11 cellular contexts compared by ENCODE assay signal in the genomic region with DNA sequence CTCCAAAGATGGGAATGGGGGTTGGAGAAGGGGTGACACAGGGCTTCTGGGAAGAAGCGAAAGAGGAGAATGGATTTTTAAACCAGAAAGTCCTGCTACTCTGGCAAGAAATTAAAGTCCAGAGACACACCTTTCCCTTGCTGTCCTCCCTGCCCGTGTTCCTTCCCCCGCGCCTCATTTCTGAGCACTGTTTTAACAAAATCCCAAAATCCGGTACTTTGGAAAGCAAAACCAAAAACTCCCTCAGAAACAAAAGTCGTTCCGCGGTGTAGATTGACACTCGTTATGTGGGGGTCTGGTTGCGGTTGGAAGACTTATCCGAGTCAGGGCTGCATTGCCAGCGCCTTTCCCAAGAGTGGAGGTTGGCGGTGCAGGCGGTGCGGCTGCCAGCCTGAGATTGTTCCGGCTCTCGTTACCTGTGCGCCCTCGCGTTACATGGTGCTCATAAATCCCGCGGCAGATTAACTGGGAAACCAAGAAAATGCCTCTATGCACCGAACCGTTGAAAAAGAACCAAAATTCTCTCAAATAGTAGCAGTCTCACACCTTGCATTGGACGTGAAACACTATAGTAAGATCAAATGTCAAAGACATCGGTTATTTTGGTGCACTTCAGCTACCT.
DNase-seq lines count a peak whose midpoint lies in the region; ATAC-seq, FAIRE-seq and TF ChIP-seq lines count a peak whose summit lies in the region.
"Had no signal": no experiment of that assay in that cellular context is flagged by ENCODE, and none has a peak within 500 bp of the region (broad histone marks: within the 10 kb centered on the region; RNA-seq: fewer than 3 reads in every experiment).

No MANE protein-coding gene starts in this region.

- intact Hi-C loops in mammary epithelial cell (cut with micrococcal nuclease) = loop anchor here (1.0 to 10.0 kb wide), 7 partner anchors 224 to 1000 kb away; no protein-coding TSS in a partner anchor
- intact Hi-C loops in kidney (cut with DNase I) = loop anchor here (10.0 kb wide), 1 partner anchor 222 kb away; a partner anchor contains a TSS

- TF ChIP-seq CTCF in GM23338 (conservative IDR thresholded peaks at IDR 0.05; ENCODE audit: low read depth in 2 of 2) (no peak), mammary epithelial cell (conservative IDR thresholded peaks at IDR 0.05 in 1 of 2, IDR thresholded peaks at IDR 0.05 in 1 of 2; ENCODE audit: extremely low read depth in 1 of 2, insufficient read depth in 1 of 2, low read depth in 1 of 2, low read length in 2 of 2) (no peak), kidney (IDR thresholded peaks at IDR 0.05; ENCODE audit: borderline replicate concordance, extremely low read depth, insufficient read depth) (no peak)

- H3K36me3 Mint-ChIP-seq in GM23338 (ENCODE audit: low read depth) = no peaks in the 10 kb centered on the region

- H3K4me3 ChIP-seq in GM23338 (peak overlapping the region; percentile 35), mammary epithelial cell (replicated peaks in 1 of 3; ENCODE audit: insufficient read depth in 1 of 3, low read depth in 2 of 3, low read length in 3 of 3) (peak overlapping the region in 1 of 3 experiments; percentile 6), kidney (ENCODE audit: low read length in 2 of 2) (peak overlapping the region; percentile 66 to 71), small intestine (ENCODE audit: low read depth in 1 of 2, low read length in 2 of 2) (peak overlapping the region in 1 of 2 donors; percentile 7)

- no peaks in the 10 kb centered on the region for H3K9me2 ChIP-seq in GM23338 (ENCODE audit: insufficient read depth)

- dilution Hi-C loops in mammary epithelial cell (cut with HindIII; ENCODE audit: low sequenced_read_pairs) = no loop called here

- H3K4me1 ChIP-seq in GM23338 (ENCODE audit: insufficient read depth) (peaks cover 85% of the 10 kb centered on the region), mammary epithelial cell (ENCODE audit: insufficient read depth, low read length) (peaks cover 6% of the 10 kb centered on the region), kidney (ENCODE audit: control insufficient read depth in 1 of 2, insufficient read depth in 1 of 2, low read depth in 1 of 2, low read length in 2 of 2) (peaks cover 8 to 11% of the 10 kb centered on the region in 2 donors), small intestine (ENCODE audit: control insufficient read depth in 2 of 2, insufficient read depth in 1 of 2, low read depth in 1 of 2, low read length in 1 of 2) (peaks cover 0 to 2% of the 10 kb centered on the region in 2 donors)

- in situ Hi-C loops in mammary epithelial cell (cut with MboI; ENCODE audit: low sequenced_read_pairs in 2 of 2) = loop anchor here (5.0 to 25.0 kb wide), 4 partner anchors 222 to 1005 kb away; a partner anchor contains a TSS

- H3K4me1 Mint-ChIP-seq in GM23338 = peaks cover 78% of the 10 kb centered on the region

- H3K9me3 Mint-ChIP-seq in GM23338 = no peaks in the 10 kb centered on the region

- H3K27me3 Mint-ChIP-seq in GM23338 (ENCODE audit: insufficient read depth, low read depth, poor library complexity) = peaks cover 100% of the 10 kb centered on the region

- H3K79me2 ChIP-seq in GM23338 (replicated peaks; ENCODE audit: insufficient read depth) (no peaks in the 10 kb centered on the region), mammary epithelial cell (ENCODE audit: insufficient read depth, low read length) (no peaks in the 10 kb centered on the region)

- no peak overlapping the region for H3K27ac ChIP-seq in GM23338 (ENCODE audit: low read depth)
- no peak overlapping the region for H3K27ac ChIP-seq in mammary epithelial cell (ENCODE audit: insufficient read depth, low read depth, low read length)
- no peak overlapping the region for H3K27ac ChIP-seq in kidney (ENCODE audit: low read depth in 2 of 2, low read length in 2 of 2)
- H3K27ac ChIP-seq in small intestine (ENCODE audit: low read depth in 1 of 2, low read length in 1 of 2) = no peak overlapping the region

- BruUV-seq in mammary epithelial cell (replicated peaks; lab: Mats Ljungman, UMichigan) = no TSS peak

- H4K20me1 ChIP-seq in GM23338 (replicated peaks; ENCODE audit: insufficient read depth) (peaks cover 18% of the 10 kb centered on the region; the same call in 1 of the 2 replicates), mammary epithelial cell (ENCODE audit: insufficient read depth, low read length) (no peaks in the 10 kb centered on the region)

- H2AFZ ChIP-seq in GM23338 = no peak overlapping the region
- peak overlapping the region; percentile 4 for H2AFZ ChIP-seq in mammary epithelial cell (ENCODE audit: low read depth, low read length)

- H3K9me3 ChIP-seq in mammary epithelial cell (replicated peaks; ENCODE audit: insufficient read depth, low read length) = no peaks in the 10 kb centered on the region
- H3K9me3 ChIP-seq in kidney (ENCODE audit: control insufficient read depth in 1 of 2, low read length in 2 of 2) = no peaks in the 10 kb centered on the region
- no peaks in the 10 kb centered on the region for H3K9me3 ChIP-seq in small intestine (ENCODE audit: control insufficient read depth, low read depth)

- peaks cover 32% of the 10 kb centered on the region; the same call in 1 of the 2 replicates for H3F3A ChIP-seq in GM23338 (replicated peaks; ENCODE audit: low read depth)

- H3K36me3 ChIP-seq in GM23338 (ENCODE audit: insufficient read depth) (no peaks in the 10 kb centered on the region), mammary epithelial cell (ENCODE audit: insufficient read depth, low read length) (no peaks in the 10 kb centered on the region), kidney (ENCODE audit: control insufficient read depth in 1 of 2, insufficient read depth in 2 of 2, low read length in 2 of 2) (no peaks in the 10 kb centered on the region), small intestine (ENCODE audit: control insufficient read depth in 2 of 2, insufficient read depth in 2 of 2, low read length in 2 of 2) (no peaks in the 10 kb centered on the region)

- DNase-seq in GM23338 (ENCODE audit: low spot score) = peak; percentile 59
- DNase-seq in mammary epithelial cell = peak; percentile 13
- DNase-seq in kidney = no peak
- peak; percentile 57 for DNase-seq in small intestine
- no peak for DNase-seq in NCI-H2171 (lab: John Stamatoyannopoulos, UW)
- DNase-seq in ureter (ENCODE audit: low spot score) = no peak
- DNase-seq: KG1 had no signal

- no peak overlapping the region for H3K9ac ChIP-seq in mammary epithelial cell (ENCODE audit: insufficient read depth, low read length)
- peak overlapping the region in 1 of 2 donors; percentile 23 for H3K9ac ChIP-seq in kidney (ENCODE audit: low read length in 2 of 2)

- peak overlapping the region; percentile 62 for H3K4me2 ChIP-seq in GM23338
- H3K4me2 ChIP-seq in mammary epithelial cell (ENCODE audit: insufficient read depth, low read depth, low read length) = peak overlapping the region; percentile 49

- no peak for FAIRE-seq in kidney (lab: Jason Lieb, UNC)
- FAIRE-seq in small intestine (lab: Jason Lieb, UNC) = no peak
- FAIRE-seq: colon had no signal

- no peak overlapping the region for H3K27ac Mint-ChIP-seq in GM23338

- peak overlapping the region; percentile 46 for H3K4me3 Mint-ChIP-seq in GM23338

- H3K27me3 ChIP-seq in GM23338 (ENCODE audit: insufficient read depth) = peaks cover 100% of the 10 kb centered on the region
- H3K27me3 ChIP-seq in mammary epithelial cell (ENCODE audit: insufficient read depth, low read length) = peaks cover 37% of the 10 kb centered on the region
- peaks cover 11 to 39% of the 10 kb centered on the region in 2 donors for H3K27me3 ChIP-seq in small intestine (ENCODE audit: control insufficient read depth in 2 of 2, insufficient read depth in 2 of 2, low read length in 2 of 2)

- CTCF ChIA-PET in mammary epithelial cell (lab: Charles Lee; ENCODE audit: low non-redundant PET) = interaction anchor here (0.6 to 0.9 kb wide), 2 partner anchors 169 to 1257 kb away, joined by 3 to 10 read pairs; no protein-coding TSS in a partner anchor

- no peak for ATAC-seq in GM23338
- no peak for ATAC-seq in GM21390 (IDR thresholded peaks at IDR 0.05; ENCODE audit: unreplicated experiment)
- no peak for ATAC-seq in HG03469 (IDR thresholded peaks at IDR 0.05; ENCODE audit: unreplicated experiment)
- ATAC-seq: sciatic nerve had no signal

- WGBS in mammary epithelial cell (ENCODE audit: low coverage, missing lambda C conversion rate) = 27% methylated on average over 21 of the region's 26 CpGs
- WGBS in small intestine, 3 donors = 3 to 13% (median 6%) methylated on average over 26 of the region's 26 CpGs

TF ChIP-seq in GM23338, 12 proteins besides CTCF, POLR2A, EP300 and RAD21:
- peak; percentile 7 for TF ChIP-seq EZH2phosphoT487 (IDR thresholded peaks at IDR 0.05; ENCODE audit: unreplicated experiment)
- TF ChIP-seq, protein P1, sequence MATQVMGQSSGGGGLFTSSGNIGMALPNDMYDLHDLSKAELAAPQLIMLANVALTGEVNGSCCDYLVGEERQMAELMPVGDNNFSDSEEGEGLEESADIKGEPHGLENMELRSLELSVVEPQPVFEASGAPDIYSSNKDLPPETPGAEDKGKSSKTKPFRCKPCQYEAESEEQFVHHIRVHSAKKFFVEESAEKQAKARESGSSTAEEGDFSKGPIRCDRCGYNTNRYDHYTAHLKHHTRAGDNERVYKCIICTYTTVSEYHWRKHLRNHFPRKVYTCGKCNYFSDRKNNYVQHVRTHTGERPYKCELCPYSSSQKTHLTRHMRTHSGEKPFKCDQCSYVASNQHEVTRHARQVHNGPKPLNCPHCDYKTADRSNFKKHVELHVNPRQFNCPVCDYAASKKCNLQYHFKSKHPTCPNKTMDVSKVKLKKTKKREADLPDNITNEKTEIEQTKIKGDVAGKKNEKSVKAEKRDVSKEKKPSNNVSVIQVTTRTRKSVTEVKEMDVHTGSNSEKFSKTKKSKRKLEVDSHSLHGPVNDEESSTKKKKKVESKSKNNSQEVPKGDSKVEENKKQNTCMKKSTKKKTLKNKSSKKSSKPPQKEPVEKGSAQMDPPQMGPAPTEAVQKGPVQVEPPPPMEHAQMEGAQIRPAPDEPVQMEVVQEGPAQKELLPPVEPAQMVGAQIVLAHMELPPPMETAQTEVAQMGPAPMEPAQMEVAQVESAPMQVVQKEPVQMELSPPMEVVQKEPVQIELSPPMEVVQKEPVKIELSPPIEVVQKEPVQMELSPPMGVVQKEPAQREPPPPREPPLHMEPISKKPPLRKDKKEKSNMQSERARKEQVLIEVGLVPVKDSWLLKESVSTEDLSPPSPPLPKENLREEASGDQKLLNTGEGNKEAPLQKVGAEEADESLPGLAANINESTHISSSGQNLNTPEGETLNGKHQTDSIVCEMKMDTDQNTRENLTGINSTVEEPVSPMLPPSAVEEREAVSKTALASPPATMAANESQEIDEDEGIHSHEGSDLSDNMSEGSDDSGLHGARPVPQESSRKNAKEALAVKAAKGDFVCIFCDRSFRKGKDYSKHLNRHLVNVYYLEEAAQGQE (IDR thresholded peaks at IDR 0.05; ENCODE audit: unreplicated experiment) = no peak
- peak; percentile 92 for TF ChIP-seq EZH2 (IDR thresholded peaks at IDR 0.05; ENCODE audit: low read depth, unreplicated experiment)

Comparison
In these comparisons a context has a peak if more than half of its experiments do, and no peak if none do; other contexts are left out.
1. DNase-seq: peak in GM23338 (single experiment), mammary epithelial cell (single experiment) and small intestine (single experiment); none in kidney (single experiment), NCI-H2171 (single experiment) and ureter (single experiment).